11 cellular contexts compared by ENCODE assay signal in the genomic region with DNA sequence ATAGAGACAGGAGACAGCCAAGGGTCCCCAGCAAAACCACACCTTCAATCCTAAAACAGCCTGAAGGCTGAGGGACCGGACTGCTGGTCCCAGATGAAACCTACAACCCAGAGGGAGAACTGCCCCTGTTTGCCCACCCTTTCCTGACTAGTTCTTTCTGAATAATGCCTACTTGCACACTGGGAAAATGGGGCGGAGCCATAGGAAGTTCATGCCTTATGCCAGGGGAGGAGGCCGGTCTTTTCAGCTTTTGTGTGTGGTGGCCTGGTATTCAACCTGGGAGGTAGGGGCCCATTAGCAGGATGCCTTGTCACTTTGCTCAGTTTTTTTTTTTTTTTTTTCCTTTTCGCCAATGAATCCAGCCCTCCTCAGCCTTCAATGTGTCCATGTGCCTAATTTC.
"Had no signal": no experiment of that assay in that cellular context is flagged by ENCODE, and none has a peak within 500 bp of the region (broad histone marks: within the 10 kb centered on the region; RNA-seq: fewer than 3 reads in every experiment).

No MANE protein-coding gene starts in this region.

- H3K4me1 ChIP-seq: heart left ventricle, pancreas had no signal

- DNase-seq: activated CD4-positive, CD25-positive, alpha-beta regulatory T cell treated with anti-CD3 and anti-CD28 coated beads, Interleukin-2, amount 50 U/mL, for 72 hours; activated naive CD4-positive, alpha-beta T cell treated with Interleukin-2 at 50 U/mL for 16 hours; activated T-cell treated with anti-CD3 and anti-CD28 coated beads for 4 hours; anterior cingulate cortex; dermis blood vessel endothelial cell; heart left ventricle; pancreas; T-helper 9 cell had no signal

- H3K4me3 Mint-ChIP-seq: activated T-helper 17 cell treated with anti-CD3 and anti-CD28 coated beads, Interleukin-2, amount 50 U/mL, for 72 hours; stimulated activated memory B cell treated with anti-CD40 and anti-IgM and Interleukin-4, amounts not matched to agents 10 μg/mL and 1 μg/mL and 100 μg/mL, for 72 hours had no signal

- ATAC-seq: activated T-helper 17 cell treated with anti-CD3 and anti-CD28 coated beads, Interleukin-2, amount 50 U/mL, for 72 hours; heart left ventricle; pancreas; stimulated activated memory B cell treated with anti-CD40 and anti-IgM and Interleukin-4, amounts not matched to agents 10 μg/mL and 1 μg/mL and 100 μg/mL, for 72 hours had no signal

- H3K36me3 Mint-ChIP-seq: stimulated activated memory B cell treated with anti-CD40 and anti-IgM and Interleukin-4, amounts not matched to agents 10 μg/mL and 1 μg/mL and 100 μg/mL, for 72 hours had no signal

- H3K9me3 ChIP-seq: heart left ventricle, pancreas had no signal

- H3K4me1 Mint-ChIP-seq: activated T-helper 17 cell treated with anti-CD3 and anti-CD28 coated beads, Interleukin-2, amount 50 U/mL, for 72 hours; stimulated activated memory B cell treated with anti-CD40 and anti-IgM and Interleukin-4, amounts not matched to agents 10 μg/mL and 1 μg/mL and 100 μg/mL, for 72 hours had no signal

- H3K36me3 ChIP-seq: heart left ventricle, pancreas had no signal

- H3K27ac ChIP-seq: heart left ventricle, pancreas had no signal

- H3K9me3 Mint-ChIP-seq: activated T-helper 17 cell treated with anti-CD3 and anti-CD28 coated beads, Interleukin-2, amount 50 U/mL, for 72 hours had no signal

- H3K4me3 ChIP-seq: heart left ventricle, lung, pancreas had no signal

- H3K27me3 ChIP-seq: heart left ventricle, pancreas had no signal

- H3K27ac Mint-ChIP-seq: activated T-helper 17 cell treated with anti-CD3 and anti-CD28 coated beads, Interleukin-2, amount 50 U/mL, for 72 hours; stimulated activated memory B cell treated with anti-CD40 and anti-IgM and Interleukin-4, amounts not matched to agents 10 μg/mL and 1 μg/mL and 100 μg/mL, for 72 hours had no signal
